In the genomic region with DNA sequence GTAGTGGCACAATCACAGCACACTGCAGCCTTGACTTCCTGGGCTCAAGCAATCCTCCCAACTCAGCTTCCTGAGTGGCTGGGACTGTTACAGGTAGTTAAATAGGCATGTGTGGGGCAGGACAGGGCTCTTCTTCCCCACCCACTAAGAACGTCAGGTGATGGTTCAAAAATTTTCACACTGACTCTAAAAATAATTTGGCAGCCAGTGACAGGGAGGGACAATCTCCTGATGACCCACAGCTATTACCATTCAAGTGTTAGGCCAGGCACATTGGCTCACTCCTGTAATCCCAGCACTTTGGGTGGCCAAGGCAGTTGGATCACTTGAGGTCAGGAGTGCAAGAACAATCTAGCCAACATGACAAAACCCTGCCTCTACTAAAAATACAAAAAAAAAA, we compare ENCODE assay signal across 1 cellular context.
TF ChIP-seq lines count a peak whose summit lies in the region.

No MANE protein-coding gene starts in this region.

TF ChIP-seq in H1, 55 proteins besides CTCF, POLR2A, EP300 and RAD21:
- TF ChIP-seq TAF7 (optimal IDR thresholded peaks at IDR 0.05; ENCODE audit: borderline replicate concordance, low read depth, low read length): no peak
- no peak for TF ChIP-seq BRCA1 (IDR thresholded peaks at IDR 0.05; ENCODE audit: low read depth, low read length)
- TF ChIP-seq, protein P1, sequence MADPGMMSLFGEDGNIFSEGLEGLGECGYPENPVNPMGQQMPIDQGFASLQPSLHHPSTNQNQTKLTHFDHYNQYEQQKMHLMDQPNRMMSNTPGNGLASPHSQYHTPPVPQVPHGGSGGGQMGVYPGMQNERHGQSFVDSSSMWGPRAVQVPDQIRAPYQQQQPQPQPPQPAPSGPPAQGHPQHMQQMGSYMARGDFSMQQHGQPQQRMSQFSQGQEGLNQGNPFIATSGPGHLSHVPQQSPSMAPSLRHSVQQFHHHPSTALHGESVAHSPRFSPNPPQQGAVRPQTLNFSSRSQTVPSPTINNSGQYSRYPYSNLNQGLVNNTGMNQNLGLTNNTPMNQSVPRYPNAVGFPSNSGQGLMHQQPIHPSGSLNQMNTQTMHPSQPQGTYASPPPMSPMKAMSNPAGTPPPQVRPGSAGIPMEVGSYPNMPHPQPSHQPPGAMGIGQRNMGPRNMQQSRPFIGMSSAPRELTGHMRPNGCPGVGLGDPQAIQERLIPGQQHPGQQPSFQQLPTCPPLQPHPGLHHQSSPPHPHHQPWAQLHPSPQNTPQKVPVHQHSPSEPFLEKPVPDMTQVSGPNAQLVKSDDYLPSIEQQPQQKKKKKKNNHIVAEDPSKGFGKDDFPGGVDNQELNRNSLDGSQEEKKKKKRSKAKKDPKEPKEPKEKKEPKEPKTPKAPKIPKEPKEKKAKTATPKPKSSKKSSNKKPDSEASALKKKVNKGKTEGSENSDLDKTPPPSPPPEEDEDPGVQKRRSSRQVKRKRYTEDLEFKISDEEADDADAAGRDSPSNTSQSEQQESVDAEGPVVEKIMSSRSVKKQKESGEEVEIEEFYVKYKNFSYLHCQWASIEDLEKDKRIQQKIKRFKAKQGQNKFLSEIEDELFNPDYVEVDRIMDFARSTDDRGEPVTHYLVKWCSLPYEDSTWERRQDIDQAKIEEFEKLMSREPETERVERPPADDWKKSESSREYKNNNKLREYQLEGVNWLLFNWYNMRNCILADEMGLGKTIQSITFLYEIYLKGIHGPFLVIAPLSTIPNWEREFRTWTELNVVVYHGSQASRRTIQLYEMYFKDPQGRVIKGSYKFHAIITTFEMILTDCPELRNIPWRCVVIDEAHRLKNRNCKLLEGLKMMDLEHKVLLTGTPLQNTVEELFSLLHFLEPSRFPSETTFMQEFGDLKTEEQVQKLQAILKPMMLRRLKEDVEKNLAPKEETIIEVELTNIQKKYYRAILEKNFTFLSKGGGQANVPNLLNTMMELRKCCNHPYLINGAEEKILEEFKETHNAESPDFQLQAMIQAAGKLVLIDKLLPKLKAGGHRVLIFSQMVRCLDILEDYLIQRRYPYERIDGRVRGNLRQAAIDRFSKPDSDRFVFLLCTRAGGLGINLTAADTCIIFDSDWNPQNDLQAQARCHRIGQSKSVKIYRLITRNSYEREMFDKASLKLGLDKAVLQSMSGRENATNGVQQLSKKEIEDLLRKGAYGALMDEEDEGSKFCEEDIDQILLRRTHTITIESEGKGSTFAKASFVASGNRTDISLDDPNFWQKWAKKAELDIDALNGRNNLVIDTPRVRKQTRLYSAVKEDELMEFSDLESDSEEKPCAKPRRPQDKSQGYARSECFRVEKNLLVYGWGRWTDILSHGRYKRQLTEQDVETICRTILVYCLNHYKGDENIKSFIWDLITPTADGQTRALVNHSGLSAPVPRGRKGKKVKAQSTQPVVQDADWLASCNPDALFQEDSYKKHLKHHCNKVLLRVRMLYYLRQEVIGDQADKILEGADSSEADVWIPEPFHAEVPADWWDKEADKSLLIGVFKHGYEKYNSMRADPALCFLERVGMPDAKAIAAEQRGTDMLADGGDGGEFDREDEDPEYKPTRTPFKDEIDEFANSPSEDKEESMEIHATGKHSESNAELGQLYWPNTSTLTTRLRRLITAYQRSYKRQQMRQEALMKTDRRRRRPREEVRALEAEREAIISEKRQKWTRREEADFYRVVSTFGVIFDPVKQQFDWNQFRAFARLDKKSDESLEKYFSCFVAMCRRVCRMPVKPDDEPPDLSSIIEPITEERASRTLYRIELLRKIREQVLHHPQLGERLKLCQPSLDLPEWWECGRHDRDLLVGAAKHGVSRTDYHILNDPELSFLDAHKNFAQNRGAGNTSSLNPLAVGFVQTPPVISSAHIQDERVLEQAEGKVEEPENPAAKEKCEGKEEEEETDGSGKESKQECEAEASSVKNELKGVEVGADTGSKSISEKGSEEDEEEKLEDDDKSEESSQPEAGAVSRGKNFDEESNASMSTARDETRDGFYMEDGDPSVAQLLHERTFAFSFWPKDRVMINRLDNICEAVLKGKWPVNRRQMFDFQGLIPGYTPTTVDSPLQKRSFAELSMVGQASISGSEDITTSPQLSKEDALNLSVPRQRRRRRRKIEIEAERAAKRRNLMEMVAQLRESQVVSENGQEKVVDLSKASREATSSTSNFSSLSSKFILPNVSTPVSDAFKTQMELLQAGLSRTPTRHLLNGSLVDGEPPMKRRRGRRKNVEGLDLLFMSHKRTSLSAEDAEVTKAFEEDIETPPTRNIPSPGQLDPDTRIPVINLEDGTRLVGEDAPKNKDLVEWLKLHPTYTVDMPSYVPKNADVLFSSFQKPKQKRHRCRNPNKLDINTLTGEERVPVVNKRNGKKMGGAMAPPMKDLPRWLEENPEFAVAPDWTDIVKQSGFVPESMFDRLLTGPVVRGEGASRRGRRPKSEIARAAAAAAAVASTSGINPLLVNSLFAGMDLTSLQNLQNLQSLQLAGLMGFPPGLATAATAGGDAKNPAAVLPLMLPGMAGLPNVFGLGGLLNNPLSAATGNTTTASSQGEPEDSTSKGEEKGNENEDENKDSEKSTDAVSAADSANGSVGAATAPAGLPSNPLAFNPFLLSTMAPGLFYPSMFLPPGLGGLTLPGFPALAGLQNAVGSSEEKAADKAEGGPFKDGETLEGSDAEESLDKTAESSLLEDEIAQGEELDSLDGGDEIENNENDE (IDR thresholded peaks at IDR 0.05; ENCODE audit: insufficient replicate concordance, low read length): no peak
- no peak for TF ChIP-seq E2F6 (IDR thresholded peaks at IDR 0.05)
- no peak for TF ChIP-seq TBP (IDR thresholded peaks at IDR 0.05; ENCODE audit: low read depth, low read length)
- TF ChIP-seq SIRT6 (IDR thresholded peaks at IDR 0.05; ENCODE audit: low read length): no peak
- TF ChIP-seq BCL11A (IDR thresholded peaks at IDR 0.05; ENCODE audit: low read depth in 2 of 2, low read length in 2 of 2): no peak
- TF ChIP-seq BACH1 (IDR thresholded peaks at IDR 0.05; ENCODE audit: low read length): no peak
- TF ChIP-seq RXRA (IDR thresholded peaks at IDR 0.05; ENCODE audit: insufficient read depth, low read depth, low read length): no peak
- no peak for TF ChIP-seq MAX (IDR thresholded peaks at IDR 0.05)
- no peak for TF ChIP-seq CBX5 (IDR thresholded peaks at IDR 0.05; ENCODE audit: low read depth, low read length)
- no peak for TF ChIP-seq JUN (IDR thresholded peaks at IDR 0.05; ENCODE audit: low read depth, low read length)
- TF ChIP-seq HDAC2 (IDR thresholded peaks at IDR 0.05; ENCODE audit: borderline replicate concordance in 1 of 2, low read depth in 2 of 2, low read length in 2 of 2): no peak
- TF ChIP-seq KDM1A (IDR thresholded peaks at IDR 0.05; ENCODE audit: borderline replicate concordance, low read length): no peak
- TF ChIP-seq ZNF274 (IDR thresholded peaks at IDR 0.05; ENCODE audit: borderline replicate concordance, extremely low read depth, low read length): no peak
- TF ChIP-seq RBBP5 (IDR thresholded peaks at IDR 0.05; ENCODE audit: borderline replicate concordance, low read depth, low read length): no peak
- no peak for TF ChIP-seq TAF1 (IDR thresholded peaks at IDR 0.05; ENCODE audit: low read depth, low read length)
- no peak for TF ChIP-seq CEBPB (IDR thresholded peaks at IDR 0.05; ENCODE audit: low read depth, low read length)
